ENCODE assay signal across 14 cellular contexts in the genomic region with DNA sequence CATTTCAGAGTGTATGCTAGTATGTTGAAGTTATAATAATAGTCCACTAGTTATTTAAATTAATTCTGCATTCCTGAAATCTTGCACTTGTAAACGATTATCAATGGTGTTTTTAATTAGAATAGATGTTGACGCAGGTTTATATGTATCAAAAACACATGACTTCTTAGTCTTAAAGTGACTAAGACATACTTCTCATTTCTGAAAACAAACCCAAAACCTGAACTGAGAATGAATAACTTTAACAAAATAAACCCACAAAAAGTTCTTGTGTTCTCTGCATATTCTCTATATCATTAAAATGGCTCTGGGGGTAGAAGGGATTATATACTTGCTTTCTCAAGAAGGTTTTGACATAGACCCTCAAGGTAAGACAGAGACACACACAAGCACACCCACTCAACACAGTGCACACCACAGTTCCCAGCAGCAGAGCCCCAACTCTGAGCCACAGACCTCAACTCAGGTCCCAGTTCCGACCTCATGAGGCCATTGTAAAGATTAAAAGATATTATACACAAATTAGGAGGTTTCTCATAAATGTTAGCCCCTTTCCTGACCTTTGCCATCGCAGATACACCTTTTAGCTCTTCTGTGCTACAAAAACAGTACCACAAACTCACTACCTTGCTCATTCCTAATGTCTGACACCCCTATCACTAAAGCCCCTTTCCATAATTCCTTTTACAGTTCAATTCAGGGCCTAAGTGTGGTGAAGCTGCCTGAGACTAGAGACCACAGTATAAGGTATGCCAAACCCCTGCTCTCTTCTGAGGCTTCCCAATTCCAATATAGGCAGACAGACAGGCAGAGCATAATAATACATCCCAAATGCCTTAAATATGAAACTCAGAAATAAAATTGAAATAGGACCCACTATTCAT.
A peak's percentile ranks its signal among the peaks of the same experiment; 100 is the strongest.
DNase-seq lines count a peak whose midpoint lies in the region; ATAC-seq and TF ChIP-seq lines count a peak whose summit lies in the region.
"Had no signal": no experiment of that assay in that cellular context is flagged by ENCODE, and none has a peak within 500 bp of the region (broad histone marks: within the 10 kb centered on the region; RNA-seq: fewer than 3 reads in every experiment).

No MANE protein-coding gene starts in this region.

- WGBS in prostate gland: 90% methylated on average over 4 of the region's 4 CpGs

- H3K27me3 ChIP-seq in iPS-18a (ENCODE audit: control insufficient read depth, insufficient read depth, low read length) (no peaks in the 10 kb centered on the region), prostate gland (replicated peaks; ENCODE audit: insufficient read depth) (no peaks in the 10 kb centered on the region)
- H3K27me3 ChIP-seq: neutrophil had no signal

- no peaks in the 10 kb centered on the region for H3K9me3 ChIP-seq in iPS-18a (ENCODE audit: control insufficient read depth, low read depth, low read length)
- H3K9me3 ChIP-seq in prostate gland: no peaks in the 10 kb centered on the region
- H3K9me3 ChIP-seq: neutrophil had no signal

- intact Hi-C loops in prostate gland (cut with DNase I): no loop called here

- peak overlapping the region; percentile 33 for H3K27ac ChIP-seq in iPS-18a (ENCODE audit: low read length)
- H3K27ac ChIP-seq in prostate gland: no peak overlapping the region
- H3K27ac ChIP-seq: C4-2B, neutrophil, WERI-Rb-1 had no signal

- no peak for TF ChIP-seq CTCF in prostate gland (IDR thresholded peaks at IDR 0.05)

- no peak overlapping the region for H3K9ac ChIP-seq in iPS-18a (ENCODE audit: low read length)

- H3K36me3 ChIP-seq in iPS-18a (ENCODE audit: control insufficient read depth, low read depth, low read length): no peaks in the 10 kb centered on the region
- no peaks in the 10 kb centered on the region for H3K36me3 ChIP-seq in prostate gland
- H3K36me3 ChIP-seq: neutrophil, WERI-Rb-1 had no signal

- no peak for DNase-seq in NCI-H2029 treated with DMSO at 0.1 percent for 48 hours (lab: John Stamatoyannopoulos, UW)
- DNase-seq in DMS 273 (lab: John Stamatoyannopoulos, UW; ENCODE audit: unreplicated experiment): no peak
- DNase-seq in prostate gland (ENCODE audit: low spot score): no peak
- DNase-seq: amygdala; effector CD4-positive, alpha-beta T cell; WERI-Rb-1 had no signal

- H3K4me1 ChIP-seq in iPS-18a (ENCODE audit: control insufficient read depth, low read depth, low read length): peaks cover 7% of the 10 kb centered on the region
- no peaks in the 10 kb centered on the region for H3K4me1 ChIP-seq in prostate gland (replicated peaks)

- TF ChIP-seq POLR2A in prostate gland (IDR thresholded peaks at IDR 0.05): no peak

- ATAC-seq in GM18502 (IDR thresholded peaks at IDR 0.05; ENCODE audit: poor library complexity, unreplicated experiment) (peak; percentile 61), GM21381 (IDR thresholded peaks at IDR 0.05; ENCODE audit: unreplicated experiment) (peak; percentile 84), HG03469 (IDR thresholded peaks at IDR 0.05; ENCODE audit: unreplicated experiment) (peak; percentile 51), GM21825 (IDR thresholded peaks at IDR 0.05; ENCODE audit: unreplicated experiment) (no peak)
- ATAC-seq: left lobe of liver had no signal

- H3K4me3 ChIP-seq in iPS-18a (ENCODE audit: low read length): no peak overlapping the region
- no peak overlapping the region for H3K4me3 ChIP-seq in prostate gland
